ENCODE assay signal across 12 cellular contexts in the genomic region with DNA sequence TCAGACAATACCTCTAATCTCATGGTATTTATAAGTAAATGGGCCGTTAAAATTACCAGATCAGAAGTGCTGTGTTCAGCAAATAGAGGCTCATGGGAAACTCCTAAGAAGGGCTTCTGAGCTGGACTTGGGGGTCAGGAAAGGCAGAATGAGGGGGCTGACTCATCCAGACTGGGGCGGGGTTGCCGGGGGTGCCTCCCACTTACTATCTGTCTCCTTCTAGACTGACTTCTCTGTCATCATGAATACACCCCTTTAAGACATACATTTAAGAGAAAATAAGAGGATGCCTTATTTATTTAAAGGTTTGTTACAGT.
DNase-seq lines count a peak whose midpoint lies in the region; ATAC-seq, FAIRE-seq and TF ChIP-seq lines count a peak whose summit lies in the region.
"Had no signal": no experiment of that assay in that cellular context is flagged by ENCODE, and none has a peak within 500 bp of the region (broad histone marks: within the 10 kb centered on the region; RNA-seq: fewer than 3 reads in every experiment).

No MANE protein-coding gene starts in this region.

- H3K4me3 ChIP-seq in A549 (no peak overlapping the region), endodermal cell (ENCODE audit: low read length) (no peak overlapping the region), osteoblast (ENCODE audit: insufficient read depth, low read length) (no peak overlapping the region)

- peak overlapping the region; percentile 86 to 92 for H3K27ac ChIP-seq in A549
- peak overlapping the region; percentile 12 for H3K27ac ChIP-seq in endodermal cell (ENCODE audit: low read depth, low read length)
- H3K27ac ChIP-seq in osteoblast (ENCODE audit: low read depth, low read length), result peak overlapping the region; percentile 72

- 93% methylated on average over 3 of the region's 3 CpGs for WGBS in A549 (ENCODE audit: missing lambda C conversion rate)
- 78% methylated on average over 2 of the region's 3 CpGs; no CpG with 5 or more reads in 1 of the 2 experiments for WGBS in endodermal cell (ENCODE audit: insufficient coverage in 1 of 2, insufficient read length in 1 of 2), 2 experiments

- H3K9me3 ChIP-seq in A549 (peaks cover 17% of the 10 kb centered on the region), endodermal cell (ENCODE audit: control insufficient read depth, low read length) (peaks cover 27% of the 10 kb centered on the region), osteoblast (ENCODE audit: low read depth, low read length) (no peaks in the 10 kb centered on the region)

- peaks cover 2% of the 10 kb centered on the region for H3K27me3 Mint-ChIP-seq in endodermal cell (ENCODE audit: insufficient read depth)

- H3K4me1 ChIP-seq in A549, result peaks cover 42% of the 10 kb centered on the region
- H3K4me1 ChIP-seq in endodermal cell (ENCODE audit: control insufficient read depth, insufficient read depth, low read length), result peaks cover 5% of the 10 kb centered on the region
- H3K4me1 ChIP-seq in osteoblast (ENCODE audit: insufficient read depth, low read length), result peaks cover 36% of the 10 kb centered on the region

- no peaks in the 10 kb centered on the region for H3K36me3 ChIP-seq in endodermal cell (ENCODE audit: control insufficient read depth, insufficient read depth, low read length)
- no peaks in the 10 kb centered on the region for H3K36me3 ChIP-seq in osteoblast (ENCODE audit: insufficient read depth, low read length)

- no peak for TF ChIP-seq EP300 in A549 (IDR thresholded peaks at IDR 0.05)

- H3K36me3 Mint-ChIP-seq in endodermal cell (ENCODE audit: low read depth), result peaks cover 10% of the 10 kb centered on the region

- in situ Hi-C loops in KBM-7 (cut with MboI; ENCODE audit: low pct_unique_long_range_greater_than_20kb, low sequenced_read_pairs), result no loop called here

- H3K27me3 ChIP-seq in endodermal cell (ENCODE audit: control insufficient read depth, insufficient read depth, low read length, poor library complexity, severe bottlenecking) (no peaks in the 10 kb centered on the region), osteoblast (ENCODE audit: insufficient read depth, low read length) (no peaks in the 10 kb centered on the region)

- CTCF ChIA-PET in A549 (lab: Yijun Ruan, JAX), result interaction anchor here (0.5 to 2.6 kb wide), 3 partner anchors 23 to 192 kb away, joined by 3 to 7 read pairs (median 3); no protein-coding TSS in a partner anchor

- TF ChIP-seq CTCF in A549 (IDR thresholded peaks at IDR 0.05) (no peak), endodermal cell (conservative IDR thresholded peaks at IDR 0.05) (no peak), osteoblast (IDR thresholded peaks at IDR 0.05; ENCODE audit: extremely low read depth, low read depth, low read length) (no peak)

- POLR2A ChIA-PET in A549 (lab: Yijun Ruan, JAX), result interaction anchor here (0.7 kb wide), 1 partner anchor 96 kb away, joined by 3 read pairs; no protein-coding TSS in a partner anchor

- ATAC-seq in A549, result peak in 1 of 2 experiments; percentile 15; a peak in 1 of 6 replicates
- no peak for ATAC-seq in HG03139 (IDR thresholded peaks at IDR 0.05; ENCODE audit: unreplicated experiment)

- peaks cover 37% of the 10 kb centered on the region for H3K9me3 Mint-ChIP-seq in endodermal cell

- no peak for TF ChIP-seq POLR2A in A549 (IDR thresholded peaks at IDR 0.05; ENCODE audit: low read length)

- H4K20me1 ChIP-seq in osteoblast (ENCODE audit: insufficient read depth, low read length), result no peaks in the 10 kb centered on the region

- no peak for FAIRE-seq in A549 (lab: Jason Lieb, UNC)
- FAIRE-seq: GM12892 had no signal

- no peak for DNase-seq in A549 (ENCODE audit: low read depth in 1 of 2, low spot score in 1 of 2)
- DNase-seq in OCI-M1 (lab: John Stamatoyannopoulos, UW), result peak; percentile 15
- DNase-seq in endodermal cell, result no peak
- DNase-seq in osteoblast (ENCODE audit: insufficient read length, low spot score, missing footprints), result peak; percentile 75
- DNase-seq in effector CD8-positive, alpha-beta T cell (lab: John Stamatoyannopoulos, UW), result no peak
- no peak for DNase-seq in KBM-7
- DNase-seq in activated effector memory CD4-positive, alpha-beta T cell treated with Interleukin-2 at 50 U/mL for 16 hours, result no peak
- DNase-seq: activated naive CD8-positive, alpha-beta T cell treated with anti-CD3 and anti-CD28 coated beads, Interleukin-2, amount 10 ng/mL, durations not matched to agents 7 days and 5 days; naive B cell; NCI-H1092 treated with DMSO at 0.1 percent for 48 hours had no signal

- no peak overlapping the region for H2AFZ ChIP-seq in osteoblast (ENCODE audit: low read length)

- no peak for TF ChIP-seq RAD21 in A549 (conservative IDR thresholded peaks at IDR 0.05 in 1 of 2, IDR thresholded peaks at IDR 0.05 in 1 of 2)

- H3K4me2 ChIP-seq in A549 (peak overlapping the region; percentile 71; the same call in 1 of the 3 replicates), osteoblast (ENCODE audit: insufficient read depth, low read length) (peak overlapping the region; percentile 17)

- H3K4me1 Mint-ChIP-seq in endodermal cell, result peaks cover 27% of the 10 kb centered on the region

- no peak overlapping the region for H3K9ac ChIP-seq in endodermal cell (ENCODE audit: extremely low read depth, low read length, poor library complexity, severe bottlenecking)

- H3K4me3 Mint-ChIP-seq in endodermal cell, result no peak overlapping the region
- H3K4me3 Mint-ChIP-seq: activated naive CD8-positive, alpha-beta T cell treated with anti-CD3 and anti-CD28 coated beads, Interleukin-2, amount 10 ng/mL, durations not matched to agents 7 days and 5 days; naive B cell had no signal

- H3K79me2 ChIP-seq in osteoblast (ENCODE audit: insufficient read depth, low read length), result no peaks in the 10 kb centered on the region

- no peak overlapping the region for H3K27ac Mint-ChIP-seq in endodermal cell
- H3K27ac Mint-ChIP-seq: activated naive CD8-positive, alpha-beta T cell treated with anti-CD3 and anti-CD28 coated beads, Interleukin-2, amount 10 ng/mL, durations not matched to agents 7 days and 5 days; naive B cell had no signal

TF ChIP-seq in A549, 52 proteins besides CTCF, POLR2A, EP300 and RAD21:
- TF ChIP-seq HDAC2 (IDR thresholded peaks at IDR 0.05) (no peak), MAFK (IDR thresholded peaks at IDR 0.05; ENCODE audit: partially characterized antibody) (peak; percentile 51)

Comparison
In these comparisons a context has a peak if more than half of its experiments do, and no peak if none do; other contexts are left out.
1. DNase-seq: peak in OCI-M1 (single experiment) and osteoblast (single experiment); none in A549 (0 of 2), endodermal cell (single experiment), effector CD8-positive, alpha-beta T cell (single experiment), KBM-7 (single experiment) and activated effector memory CD4-positive, alpha-beta T cell treated with Interleukin-2 at 50 U/mL for 16 hours (single experiment).
2. H3K27ac ChIP-seq: peak in every context shown above with its lines; median percentile 89 in A549; 72 in osteoblast; 12 in endodermal cell.